ENCODE assay signal across 18 cellular contexts in the genomic region with DNA sequence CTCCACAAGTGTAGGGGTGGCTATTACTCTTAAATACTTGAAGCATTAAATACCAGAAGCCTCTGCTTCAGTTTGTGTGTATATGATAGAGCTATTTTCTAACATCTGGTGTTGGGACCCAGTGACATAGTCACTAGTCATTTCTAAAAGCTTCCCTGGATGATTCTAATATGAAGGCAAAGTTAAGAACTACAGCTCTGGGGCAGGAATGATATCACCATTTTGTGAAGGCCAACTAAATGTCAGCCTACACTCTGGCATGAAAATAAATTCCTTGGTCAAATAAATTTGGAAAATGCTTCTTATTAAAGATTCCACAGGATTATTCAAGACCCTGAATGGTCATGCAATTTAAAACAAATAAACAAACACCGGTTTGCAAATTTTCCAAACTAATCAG.
"Had no signal": no experiment of that assay in that cellular context is flagged by ENCODE, and none has a peak within 500 bp of the region (broad histone marks: within the 10 kb centered on the region; RNA-seq: fewer than 3 reads in every experiment).

No MANE protein-coding gene starts in this region.

- H3K4me1 Mint-ChIP-seq: activated CD4-positive, alpha-beta T cell treated with anti-CD3 and anti-CD28 coated beads, Interleukin-2, amount 10 ng/mL, durations not matched to agents 24 days and 14 days; natural killer cell; stimulated activated naive B cell treated with anti-CD40 and anti-IgM and Interleukin-4, amounts not matched to agents 10 μg/mL and 1 μg/mL and 100 μg/mL, for 72 hours had no signal

- H3K9me3 ChIP-seq: left lung, neutrophil, tibial nerve, vagina had no signal

- H3K27ac Mint-ChIP-seq: activated CD4-positive, alpha-beta T cell treated with anti-CD3 and anti-CD28 coated beads, Interleukin-2, amount 10 ng/mL, durations not matched to agents 24 days and 14 days; activated T-helper 1 cell treated with anti-CD3 and anti-CD28 coated beads, Interleukin-12 subunit alpha, Interleukin-12 subunit beta, Interleukin-2, Interleukin-4 antibody, amounts not matched to agents 30 ng/mL and 10 ng/mL and 1 ng/mL, durations not matched to agents 14 hours and 24 hours and 36 hours; natural killer cell; stimulated activated naive B cell treated with anti-CD40 and anti-IgM and Interleukin-4, amounts not matched to agents 10 μg/mL and 1 μg/mL and 100 μg/mL, for 72 hours had no signal

- H3K4me3 ChIP-seq: left lung, tibial nerve, vagina had no signal

- H3K27ac ChIP-seq: left lung, neutrophil, vagina had no signal

- H3K27me3 ChIP-seq: left lung, neutrophil, tibial nerve, vagina had no signal

- H3K36me3 Mint-ChIP-seq: natural killer cell; stimulated activated naive B cell treated with anti-CD40 and anti-IgM and Interleukin-4, amounts not matched to agents 10 μg/mL and 1 μg/mL and 100 μg/mL, for 72 hours had no signal

- ATAC-seq: left lung; natural killer cell; stimulated activated naive B cell treated with anti-CD40 and anti-IgM and Interleukin-4, amounts not matched to agents 10 μg/mL and 1 μg/mL and 100 μg/mL, for 72 hours had no signal

- H3K4me3 Mint-ChIP-seq: activated CD4-positive, alpha-beta T cell treated with anti-CD3 and anti-CD28 coated beads, Interleukin-2, amount 10 ng/mL, durations not matched to agents 24 days and 14 days; activated T-helper 1 cell treated with anti-CD3 and anti-CD28 coated beads, Interleukin-12 subunit alpha, Interleukin-12 subunit beta, Interleukin-2, Interleukin-4 antibody, amounts not matched to agents 30 ng/mL and 10 ng/mL and 1 ng/mL, durations not matched to agents 14 hours and 24 hours and 36 hours; natural killer cell; stimulated activated naive B cell treated with anti-CD40 and anti-IgM and Interleukin-4, amounts not matched to agents 10 μg/mL and 1 μg/mL and 100 μg/mL, for 72 hours had no signal

- H3K27me3 Mint-ChIP-seq: activated CD4-positive, alpha-beta T cell treated with anti-CD3 and anti-CD28 coated beads, Interleukin-2, amount 10 ng/mL, durations not matched to agents 24 days and 14 days; stimulated activated naive B cell treated with anti-CD40 and anti-IgM and Interleukin-4, amounts not matched to agents 10 μg/mL and 1 μg/mL and 100 μg/mL, for 72 hours had no signal

- H3K36me3 ChIP-seq: left lung, neutrophil, tibial nerve, vagina had no signal

- H3K9me3 Mint-ChIP-seq: activated CD4-positive, alpha-beta T cell treated with anti-CD3 and anti-CD28 coated beads, Interleukin-2, amount 10 ng/mL, durations not matched to agents 24 days and 14 days; activated T-helper 1 cell treated with anti-CD3 and anti-CD28 coated beads, Interleukin-12 subunit alpha, Interleukin-12 subunit beta, Interleukin-2, Interleukin-4 antibody, amounts not matched to agents 30 ng/mL and 10 ng/mL and 1 ng/mL, durations not matched to agents 14 hours and 24 hours and 36 hours had no signal

- H3K4me1 ChIP-seq: left lung had no signal

- DNase-seq: activated CD4-positive, alpha-beta T cell treated with anti-CD3 and anti-CD28 coated beads, Interleukin-2, amount 10 ng/mL, durations not matched to agents 24 days and 14 days; activated CD4-positive, CD25-positive, alpha-beta regulatory T cell; activated CD8-positive, alpha-beta memory T cell treated with anti-CD3 and anti-CD28 coated beads for 24 hours; activated naive CD4-positive, alpha-beta T cell; aorta; glutamatergic neuron; hypothalamus; kidney; left lung; natural killer cell; stimulated activated CD4-positive, alpha-beta T cell treated with anti-CD3 and anti-CD28 coated beads, Interleukin-12 subunit alpha, Interleukin-12 subunit beta, amount 100 ng/mL, for 4 hours; stimulated activated CD4-positive, alpha-beta T cell treated with anti-CD3 and anti-CD28 coated beads, Interleukin-2, amount 100 ng/mL, for 48 hours; stimulated activated naive B cell treated with anti-CD40 and anti-IgM and Interleukin-4, amounts not matched to agents 10 μg/mL and 1 μg/mL and 100 μg/mL, for 72 hours; substantia nigra had no signal
